ENCODE assay signal across 10 cellular contexts in the genomic region with DNA sequence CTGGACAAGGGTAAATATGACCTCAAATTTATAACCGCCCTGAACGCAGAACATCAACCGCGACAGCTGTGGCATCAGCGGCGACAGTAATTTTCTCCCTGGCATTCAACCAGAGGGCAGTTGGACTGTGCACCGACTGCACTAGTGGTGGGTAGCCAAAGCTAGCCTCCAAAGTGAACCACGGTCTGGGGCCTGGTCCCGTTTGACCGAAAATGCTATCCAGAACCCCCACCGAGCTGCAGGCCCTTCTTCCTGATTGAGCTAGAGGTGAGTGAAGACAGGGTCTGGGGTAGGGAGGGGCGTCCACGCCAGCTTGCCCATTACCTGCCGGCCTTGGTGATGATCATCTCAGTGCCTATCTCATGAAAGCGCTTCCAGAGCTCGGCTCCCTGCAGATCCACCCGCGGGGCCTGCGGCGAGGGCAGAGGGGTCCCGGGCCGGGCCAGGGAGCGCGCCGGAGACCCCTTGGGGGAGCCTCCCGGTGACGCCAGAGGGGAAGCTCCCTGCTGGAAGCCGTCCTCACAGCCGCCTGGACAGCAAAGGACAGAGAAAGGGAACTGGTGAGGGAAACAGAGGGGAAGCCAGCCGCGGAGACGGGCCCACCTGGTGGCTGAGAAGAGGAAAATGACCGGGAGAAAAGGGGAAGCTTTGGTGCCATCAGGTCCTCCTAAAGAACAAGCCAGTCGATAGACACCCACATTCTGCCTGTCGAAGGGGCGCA. TPM values are rescaled to one million over a fixed set of nuclear protein-coding genes. Genes with fewer than 3 reads are reported as not detected.
DNase-seq lines count a peak whose midpoint lies in the region; ATAC-seq, FAIRE-seq and TF ChIP-seq lines count a peak whose summit lies in the region.
"Had no signal": no experiment of that assay in that cellular context is flagged by ENCODE, and none has a peak within 500 bp of the region (broad histone marks: within the 10 kb centered on the region; RNA-seq: fewer than 3 reads in every experiment).

No MANE protein-coding gene starts in this region.

- TF ChIP-seq EP300 in HepG2 (IDR thresholded peaks at IDR 0.05; ENCODE audit: low read depth in 2 of 2, low read length in 2 of 2): no peak
- no peak for TF ChIP-seq EP300 in HepG2 (CRISPR knock-in tag; IDR thresholded peaks at IDR 0.05; ENCODE audit: borderline replicate concordance)

- TF ChIP-seq RAD21 in HepG2 (CRISPR knock-in tag; IDR thresholded peaks at IDR 0.05): no peak

- peaks cover 2% of the 10 kb centered on the region for H3K9me3 Mint-ChIP-seq in chondrocyte (ENCODE audit: low read depth)

- H3K9ac ChIP-seq in HepG2 (ENCODE audit: insufficient read depth, low read depth, low read length): no peak overlapping the region

- H3K9me3 ChIP-seq in HepG2 (ENCODE audit: low read length) (no peaks in the 10 kb centered on the region), aorta (ENCODE audit: control insufficient read depth, low read length) (no peaks in the 10 kb centered on the region)

- H3K36me3 ChIP-seq in HepG2 (replicated peaks in 1 of 2; ENCODE audit: control insufficient read depth in 1 of 2, insufficient read depth in 2 of 2, low read length in 2 of 2) (no peaks in the 10 kb centered on the region), aorta (ENCODE audit: control insufficient read depth in 1 of 2, insufficient read depth in 2 of 2, low read length in 1 of 2) (no peaks in the 10 kb centered on the region)

- no TSS peak for BruUV-seq in HepG2 (replicated peaks; lab: Mats Ljungman, UMichigan)

- H3K27me3 Mint-ChIP-seq in chondrocyte (ENCODE audit: low read depth): peaks cover 32% of the 10 kb centered on the region

- FAIRE-seq in HepG2 (lab: Jason Lieb, UNC): no peak

- peaks cover 26% of the 10 kb centered on the region for H3K4me1 Mint-ChIP-seq in chondrocyte (ENCODE audit: low read depth)

- H3K4me3 Mint-ChIP-seq in chondrocyte (ENCODE audit: unreplicated experiment): peak overlapping the region; percentile 99
- H3K4me3 Mint-ChIP-seq: CD4-positive, CD25-positive, alpha-beta regulatory T cell had no signal

- no peaks in the 10 kb centered on the region for H3K79me2 ChIP-seq in HepG2 (ENCODE audit: insufficient read depth, low read length)

- intact Hi-C loops in Right ventricle myocardium inferior (cut with DNase I) (loop anchor here (10.0 kb wide), 1 partner anchor 208 kb away; no protein-coding TSS in a partner anchor), cardiac septum (cut with DNase I) (no loop called here), HepG2 (cut with micrococcal nuclease; ENCODE audit: unreplicated experiment) (no loop called here), aorta (cut with DNase I) (loop anchor here (5.0 to 10.0 kb wide), 4 partner anchors 145 to 250 kb away; no protein-coding TSS in a partner anchor)

- H4K20me1 ChIP-seq in HepG2 (ENCODE audit: insufficient read depth, low read length): no peaks in the 10 kb centered on the region

- whole genome bisulfite sequencing in HepG2 (ENCODE audit: low lambda C conversion rate): 24% methylated on average over 31 of the region's 36 CpGs
- WGBS in aorta, 2 donors: 1% methylated on average over 36 of the region's 36 CpGs

- POLR2A ChIA-PET in HepG2 (lab: Yijun Ruan, JAX): no interaction called here

- H3K27ac Mint-ChIP-seq in chondrocyte (ENCODE audit: unreplicated experiment): peak overlapping the region; percentile 99
- H3K27ac Mint-ChIP-seq: CD4-positive, CD25-positive, alpha-beta regulatory T cell had no signal

- H3K4me1 ChIP-seq in HepG2 (ENCODE audit: insufficient read depth, low read length) (no peaks in the 10 kb centered on the region), aorta (ENCODE audit: control insufficient read depth in 1 of 2, insufficient read depth in 2 of 2, low read length in 2 of 2) (no peaks in the 10 kb centered on the region)

- H3K4me3 ChIP-seq in HepG2 (replicated peaks in 1 of 3; ENCODE audit: insufficient read depth in 1 of 3, low read depth in 2 of 3, low read length in 3 of 3): no peak overlapping the region
- H3K4me3 ChIP-seq in aorta (ENCODE audit: low read length in 2 of 2): peak overlapping the region; percentile 75 to 94

- H3K27me3 ChIP-seq in HepG2 (ENCODE audit: control insufficient read depth in 1 of 2, insufficient read depth in 2 of 2, low read length in 2 of 2): peaks cover 13 to 43% of the 10 kb centered on the region in 2 experiments
- no peaks in the 10 kb centered on the region for H3K27me3 ChIP-seq in aorta (ENCODE audit: control insufficient read depth in 1 of 2, insufficient read depth in 2 of 2, low read length in 1 of 2)

- no peak overlapping the region for H2AFZ ChIP-seq in HepG2 (ENCODE audit: low read length)

- CTCF ChIA-PET in HepG2 (lab: Yijun Ruan, JAX; ENCODE audit: low intra/inter-chr PET ratio, low total read pairs): no interaction called here

- H3K4me2 ChIP-seq in HepG2 (ENCODE audit: low read depth, low read length): no peak overlapping the region

- ATAC-seq in Right ventricle myocardium inferior: no peak
- peak; percentile 65 for ATAC-seq in HepG2
- peak; percentile 13 for ATAC-seq in aorta (ENCODE audit: low FRiP score)
- ATAC-seq in activated CD4-positive, CD25-positive, alpha-beta regulatory T cell treated with anti-CD3 and anti-CD28 coated beads, Interleukin-2, amount 50 U/mL, for 24 hours: no peak

- peak; percentile 75 for TF ChIP-seq CTCF in chondrocyte (IDR thresholded peaks at IDR 0.05)
- no peak for TF ChIP-seq CTCF in HepG2 (CRISPR knock-in tag; IDR thresholded peaks at IDR 0.05)

- H3K36me3 Mint-ChIP-seq in chondrocyte (ENCODE audit: low read depth): peaks cover 5% of the 10 kb centered on the region
- H3K36me3 Mint-ChIP-seq: CD4-positive, CD25-positive, alpha-beta regulatory T cell had no signal

- H3K27ac ChIP-seq in HepG2 (ENCODE audit: extremely low read length, insufficient read depth, low read length) (no peak overlapping the region), aorta (ENCODE audit: low read depth in 1 of 2, low read length in 2 of 2) (peak overlapping the region; percentile 89 to 99)

- in situ Hi-C loops in HepG2 (cut with HindIII; ENCODE audit: extremely low pct_ligation_motif_present, low pct_unique_long_range_greater_than_20kb): no loop called here

- TF ChIP-seq POLR2A in HepG2 (IDR thresholded peaks at IDR 0.05; ENCODE audit: insufficient read depth in 1 of 2, low read depth in 2 of 2, low read length in 2 of 2): no peak

- DNase-seq in Right ventricle myocardium inferior (ENCODE audit: missing footprints): peak; percentile 60
- DNase-seq in cardiac septum (ENCODE audit: low spot score): no peak
- no peak for DNase-seq in chondrocyte (ENCODE audit: low spot score)
- no peak for DNase-seq in HepG2 (ENCODE audit: low spot score)
- DNase-seq in aorta: peak; percentile 53 to 76
- no peak for DNase-seq in kidney tubule cell (ENCODE audit: low spot score)
- no peak for DNase-seq in GM19240 (ENCODE audit: insufficient read length, low spot score)
- DNase-seq: CD4-positive, CD25-positive, alpha-beta regulatory T cell; NCI-H1930 had no signal

TF ChIP-seq in HepG2, 621 proteins besides CTCF, POLR2A, EP300 and RAD21 (continues in another document):
- TF ChIP-seq RBM22 (optimal IDR thresholded peaks at IDR 0.05; ENCODE audit: low read length): no peak
- TF ChIP-seq, protein P1, sequence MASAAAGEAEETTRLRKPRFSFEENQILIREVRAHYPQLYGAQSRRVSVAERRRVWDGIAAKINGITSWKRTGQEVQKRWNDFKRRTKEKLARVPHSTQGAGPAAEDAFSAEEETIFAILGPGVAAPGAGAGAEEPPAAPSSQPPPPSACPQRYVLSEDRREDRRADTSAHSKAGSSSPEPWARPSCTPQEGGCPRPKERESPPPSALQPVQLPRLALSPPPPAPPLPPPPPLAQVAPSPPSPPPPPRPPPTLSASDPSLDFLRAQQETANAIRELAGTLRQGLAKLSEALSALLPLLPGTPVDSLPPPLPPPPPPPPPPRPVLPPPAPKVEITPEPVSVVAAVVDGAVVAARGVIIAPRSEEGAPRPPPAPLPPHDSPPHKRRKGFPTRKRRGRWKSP (CRISPR knock-in tag; IDR thresholded peaks at IDR 0.05): no peak
- no peak for TF ChIP-seq ZNF367 (CRISPR knock-in tag; IDR thresholded peaks at IDR 0.05; ENCODE audit: borderline replicate concordance)
- no peak for TF ChIP-seq THYN1 (CRISPR knock-in tag; IDR thresholded peaks at IDR 0.05; ENCODE audit: borderline replicate concordance, low read depth)
- TF ChIP-seq ZNF619 (CRISPR knock-in tag; IDR thresholded peaks at IDR 0.05): no peak

RNA-seq across cellular contexts. Expression of a gene that starts 2.0 kb away (rescaled TPM):
- total RNA-seq in Right ventricle myocardium inferior: 8.4 TPM
- total RNA-seq in cardiac septum: 4.6 TPM
- 6.9 to 10.7 TPM (median 9.1 TPM) in 3 replicates for total RNA-seq in chondrocyte
- not detected in 2 replicates for total RNA-seq in HepG2 (2016; rRNA removed; fragmentation: Illumina TruSeq; extraction: Trizol)
- total RNA-seq in HepG2 (2016; cell fraction: cytosol; rRNA removed; fragmentation: Illumina TruSeq; extraction: Trizol; ENCODE audit: low read depth): not detected in 2 replicates
- not detected in 2 replicates for total RNA-seq in HepG2 (2016; cell fraction: insoluble cytoplasmic fraction; rRNA removed; fragmentation: Illumina TruSeq; extraction: Trizol)
- total RNA-seq in HepG2 (2016; cell fraction: membrane; rRNA removed; fragmentation: Illumina TruSeq; extraction: Trizol): not detected in 2 replicates
- not detected in 2 replicates for total RNA-seq in HepG2 (2016; cell fraction: nucleus; rRNA removed; fragmentation: Illumina TruSeq; extraction: Trizol)
- polyA plus RNA-seq in HepG2 (2011; rRNA removed): not detected in 2 replicates
- not detected in 2 replicates for polyA plus RNA-seq in HepG2 (2011; cell fraction: cytosol; rRNA removed)
- polyA plus RNA-seq in HepG2 (2011; cell fraction: nucleus; rRNA removed): 0.02 TPM in 1 of 2 replicates, not detected in the other
- not detected in 2 replicates for polyA plus RNA-seq in HepG2 (2012)
- polyA plus RNA-seq in HepG2 (2016; cell fraction: cytosol; fragmentation: Illumina TruSeq; extraction: Trizol; ENCODE audit: low read depth): not detected in 2 replicates
- not detected in 2 replicates for polyA plus RNA-seq in HepG2 (2016; cell fraction: insoluble cytoplasmic fraction; fragmentation: Illumina TruSeq; extraction: Trizol; ENCODE audit: low read depth)
- polyA plus RNA-seq in HepG2 (2016; cell fraction: membrane; fragmentation: Illumina TruSeq; extraction: Trizol; ENCODE audit: low read depth): not detected in 2 replicates
- polyA plus RNA-seq in HepG2 (2016; cell fraction: nucleus; fragmentation: Illumina TruSeq; extraction: Trizol; ENCODE audit: insufficient read depth, low read depth): not detected in 2 replicates
- polyA minus RNA-seq in HepG2 (2011; rRNA and poly(A)+ RNA removed; ENCODE audit: low replicate concordance): 0.12 and 0.94 TPM in 2 replicates
- not detected in 2 replicates for polyA minus RNA-seq in HepG2 (2011; cell fraction: cytosol; rRNA and poly(A)+ RNA removed)
- polyA minus RNA-seq in HepG2 (2011; cell fraction: nucleus; rRNA and poly(A)+ RNA removed): not detected in 2 replicates
- 10 to 100 TPM; 58.6 to 75.2 TPM for total RNA-seq in aorta
- 10 to 100 TPM; 11.0 to 78.8 TPM for polyA plus RNA-seq in aorta
- total RNA-seq: CD4-positive, CD25-positive, alpha-beta regulatory T cell had no signal
- polyA plus RNA-seq: CD4-positive, CD25-positive, alpha-beta regulatory T cell had no signal

Comparison
In these comparisons a context has a peak if more than half of its experiments do, and no peak if none do; other contexts are left out.
1. DNase-seq: peak in Right ventricle myocardium inferior (single experiment) and aorta (2 of 2); none in cardiac septum (single experiment), chondrocyte (single experiment), HepG2 (single experiment), kidney tubule cell (single experiment) and GM19240 (single experiment).
2. intact Hi-C loops: an anchor here in Right ventricle myocardium inferior (10.0 kb wide) and aorta (5.0 to 10.0 kb wide); none called in cardiac septum and HepG2.
3. ATAC-seq: peak in HepG2 (single experiment) and aorta (single experiment); none in Right ventricle myocardium inferior (single experiment) and activated CD4-positive, CD25-positive, alpha-beta regulatory T cell treated with anti-CD3 and anti-CD28 coated beads, Interleukin-2, amount 50 U/mL, for 24 hours (0 of 2).
4. H3K4me3 ChIP-seq: peak in aorta (2 of 2); none in HepG2 (0 of 3).